ENCODE assay signal across 1 cellular context in the genomic region with DNA sequence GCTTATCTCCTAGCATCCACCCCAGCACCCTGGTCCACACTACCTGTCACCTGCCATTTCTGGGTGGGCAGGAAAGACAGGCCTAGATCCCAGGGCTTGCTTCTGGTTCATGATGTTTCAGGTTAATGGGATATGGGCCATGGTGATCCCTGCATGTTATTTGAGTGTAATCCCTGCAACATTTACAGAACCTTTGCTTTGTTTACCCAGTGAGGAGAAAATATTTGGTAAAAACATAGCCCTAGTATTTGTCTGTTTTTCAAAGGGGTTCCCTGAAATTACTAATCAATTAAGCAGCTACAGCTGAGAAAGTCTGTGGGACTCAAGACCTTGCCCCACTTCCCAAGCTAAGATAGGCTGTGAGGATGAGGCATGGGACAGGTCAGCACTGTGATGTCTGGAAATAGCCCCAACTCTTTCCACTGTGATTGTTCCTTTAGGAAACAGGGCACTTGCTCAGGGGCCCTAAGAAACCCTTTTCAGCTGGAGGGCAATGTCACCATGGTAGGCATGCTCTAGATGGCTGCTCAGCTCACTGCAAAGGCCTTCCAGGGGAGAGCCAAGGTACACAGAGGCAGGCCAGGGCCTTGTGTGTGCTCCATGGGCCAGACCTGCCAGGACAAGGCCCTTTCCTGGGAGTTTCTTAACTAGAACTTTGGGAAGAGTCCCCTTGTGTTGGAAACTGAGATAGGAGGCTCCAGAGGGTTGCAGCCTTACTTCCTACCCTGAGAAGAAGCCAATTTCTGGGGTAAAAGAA.
TF ChIP-seq lines count a peak whose summit lies in the region.

No MANE protein-coding gene starts in this region.

TF ChIP-seq in HepG2, 621 proteins besides CTCF, POLR2A, EP300 and RAD21 (continues in another document):
- TF ChIP-seq, protein P1, sequence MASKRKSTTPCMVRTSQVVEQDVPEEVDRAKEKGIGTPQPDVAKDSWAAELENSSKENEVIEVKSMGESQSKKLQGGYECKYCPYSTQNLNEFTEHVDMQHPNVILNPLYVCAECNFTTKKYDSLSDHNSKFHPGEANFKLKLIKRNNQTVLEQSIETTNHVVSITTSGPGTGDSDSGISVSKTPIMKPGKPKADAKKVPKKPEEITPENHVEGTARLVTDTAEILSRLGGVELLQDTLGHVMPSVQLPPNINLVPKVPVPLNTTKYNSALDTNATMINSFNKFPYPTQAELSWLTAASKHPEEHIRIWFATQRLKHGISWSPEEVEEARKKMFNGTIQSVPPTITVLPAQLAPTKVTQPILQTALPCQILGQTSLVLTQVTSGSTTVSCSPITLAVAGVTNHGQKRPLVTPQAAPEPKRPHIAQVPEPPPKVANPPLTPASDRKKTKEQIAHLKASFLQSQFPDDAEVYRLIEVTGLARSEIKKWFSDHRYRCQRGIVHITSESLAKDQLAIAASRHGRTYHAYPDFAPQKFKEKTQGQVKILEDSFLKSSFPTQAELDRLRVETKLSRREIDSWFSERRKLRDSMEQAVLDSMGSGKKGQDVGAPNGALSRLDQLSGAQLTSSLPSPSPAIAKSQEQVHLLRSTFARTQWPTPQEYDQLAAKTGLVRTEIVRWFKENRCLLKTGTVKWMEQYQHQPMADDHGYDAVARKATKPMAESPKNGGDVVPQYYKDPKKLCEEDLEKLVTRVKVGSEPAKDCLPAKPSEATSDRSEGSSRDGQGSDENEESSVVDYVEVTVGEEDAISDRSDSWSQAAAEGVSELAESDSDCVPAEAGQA (IDR thresholded peaks at IDR 0.05; ENCODE audit: low read depth) = no peak
- TF ChIP-seq, protein P1 (CRISPR knock-in tag; IDR thresholded peaks at IDR 0.05; ENCODE audit: borderline replicate concordance) = no peak
- TF ChIP-seq, protein P2, sequence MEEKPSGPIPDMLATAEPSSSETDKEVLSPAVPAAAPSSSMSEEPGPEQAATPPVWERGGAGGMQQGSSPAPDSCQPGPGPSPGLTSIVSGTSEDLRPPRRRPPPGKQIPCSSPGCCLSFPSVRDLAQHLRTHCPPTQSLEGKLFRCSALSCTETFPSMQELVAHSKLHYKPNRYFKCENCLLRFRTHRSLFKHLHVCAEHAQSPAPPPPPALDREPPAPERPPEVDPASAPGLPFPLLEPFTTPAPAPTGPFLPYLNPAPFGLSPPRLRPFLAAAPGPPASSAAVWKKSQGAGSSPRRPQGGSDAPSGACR (CRISPR knock-in tag; IDR thresholded peaks at IDR 0.05) = 0 out of 2 replicates have a peak, but pooled peaks have one; percentile 30
- TF ChIP-seq ZNF501 (CRISPR knock-in tag; IDR thresholded peaks at IDR 0.05) (peak; percentile 39; the same call in 1 of the 2 replicates), SOX6 (IDR thresholded peaks at IDR 0.05) (no peak), SOX6 (CRISPR knock-in tag; IDR thresholded peaks at IDR 0.05) (peak; percentile 41; the same call in 1 of the 2 replicates), TCF7L2 (IDR thresholded peaks at IDR 0.05; ENCODE audit: low read depth, low read length) (no peak), ARNT (IDR thresholded peaks at IDR 0.05) (no peak), ZNF121 (CRISPR knock-in tag; IDR thresholded peaks at IDR 0.05) (0 out of 2 replicates have a peak, but pooled peaks have one; percentile 36), RARA (CRISPR knock-in tag; IDR thresholded peaks at IDR 0.05) (0 out of 2 replicates have a peak, but pooled peaks have one; percentile 24), NCOA1 (CRISPR knock-in tag; IDR thresholded peaks at IDR 0.05) (no peak), MIXL1 (CRISPR knock-in tag; IDR thresholded peaks at IDR 0.05) (peak; percentile 28; the same call in 1 of the 2 replicates), FOXP1 (IDR thresholded peaks at IDR 0.05) (no peak), FOXP1 (CRISPR knock-in tag; IDR thresholded peaks at IDR 0.05) (peak; percentile 33; the same call in 1 of the 2 replicates), FOXA3 (CRISPR knock-in tag; IDR thresholded peaks at IDR 0.05) (peak; percentile 54), POGZ (CRISPR knock-in tag; IDR thresholded peaks at IDR 0.05) (0 out of 2 replicates have a peak, but pooled peaks have one; percentile 10), NCOA2 (CRISPR knock-in tag; IDR thresholded peaks at IDR 0.05) (peak; percentile 19; the same call in 1 of the 2 replicates), HMG20A (CRISPR knock-in tag; IDR thresholded peaks at IDR 0.05; ENCODE audit: borderline replicate concordance) (peak; percentile 33; the same call in 1 of the 2 replicates), ZKSCAN1 (IDR thresholded peaks at IDR 0.05; ENCODE audit: low read length) (no peak), BRCA1 (CRISPR knock-in tag; IDR thresholded peaks at IDR 0.05) (no peak), LCORL (IDR thresholded peaks at IDR 0.05) (no peak), LCORL (CRISPR knock-in tag; IDR thresholded peaks at IDR 0.05) (peak; percentile 55; the same call in 1 of the 2 replicates), ZEB1 (IDR thresholded peaks at IDR 0.05; ENCODE audit: insufficient replicate concordance, low read depth) (no peak), FOXK2 (IDR thresholded peaks at IDR 0.05) (no peak), GFI1 (CRISPR knock-in tag; IDR thresholded peaks at IDR 0.05; ENCODE audit: borderline replicate concordance) (0 out of 2 replicates have a peak, but pooled peaks have one; percentile 40), SOX13 (IDR thresholded peaks at IDR 0.05) (no peak), SOX13 (CRISPR knock-in tag; conservative IDR thresholded peaks at IDR 0.05 in 1 of 2, IDR thresholded peaks at IDR 0.05 in 1 of 2) (0 out of 4 replicates have a peak, but pooled peaks of 1 of the 2 experiments have one; percentile 6), HNF4A (CRISPR knock-in tag; IDR thresholded peaks at IDR 0.05) (peak; percentile 18; the same call in 1 of the 2 replicates)
- TF ChIP-seq, protein P3, sequence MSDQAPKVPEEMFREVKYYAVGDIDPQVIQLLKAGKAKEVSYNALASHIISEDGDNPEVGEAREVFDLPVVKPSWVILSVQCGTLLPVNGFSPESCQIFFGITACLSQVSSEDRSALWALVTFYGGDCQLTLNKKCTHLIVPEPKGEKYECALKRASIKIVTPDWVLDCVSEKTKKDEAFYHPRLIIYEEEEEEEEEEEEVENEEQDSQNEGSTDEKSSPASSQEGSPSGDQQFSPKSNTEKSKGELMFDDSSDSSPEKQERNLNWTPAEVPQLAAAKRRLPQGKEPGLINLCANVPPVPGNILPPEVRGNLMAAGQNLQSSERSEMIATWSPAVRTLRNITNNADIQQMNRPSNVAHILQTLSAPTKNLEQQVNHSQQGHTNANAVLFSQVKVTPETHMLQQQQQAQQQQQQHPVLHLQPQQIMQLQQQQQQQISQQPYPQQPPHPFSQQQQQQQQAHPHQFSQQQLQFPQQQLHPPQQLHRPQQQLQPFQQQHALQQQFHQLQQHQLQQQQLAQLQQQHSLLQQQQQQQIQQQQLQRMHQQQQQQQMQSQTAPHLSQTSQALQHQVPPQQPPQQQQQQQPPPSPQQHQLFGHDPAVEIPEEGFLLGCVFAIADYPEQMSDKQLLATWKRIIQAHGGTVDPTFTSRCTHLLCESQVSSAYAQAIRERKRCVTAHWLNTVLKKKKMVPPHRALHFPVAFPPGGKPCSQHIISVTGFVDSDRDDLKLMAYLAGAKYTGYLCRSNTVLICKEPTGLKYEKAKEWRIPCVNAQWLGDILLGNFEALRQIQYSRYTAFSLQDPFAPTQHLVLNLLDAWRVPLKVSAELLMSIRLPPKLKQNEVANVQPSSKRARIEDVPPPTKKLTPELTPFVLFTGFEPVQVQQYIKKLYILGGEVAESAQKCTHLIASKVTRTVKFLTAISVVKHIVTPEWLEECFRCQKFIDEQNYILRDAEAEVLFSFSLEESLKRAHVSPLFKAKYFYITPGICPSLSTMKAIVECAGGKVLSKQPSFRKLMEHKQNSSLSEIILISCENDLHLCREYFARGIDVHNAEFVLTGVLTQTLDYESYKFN (CRISPR knock-in tag; conservative IDR thresholded peaks at IDR 0.05) = 0 out of 2 replicates have a peak, but pooled peaks have one; percentile 44
- TF ChIP-seq, protein P4, sequence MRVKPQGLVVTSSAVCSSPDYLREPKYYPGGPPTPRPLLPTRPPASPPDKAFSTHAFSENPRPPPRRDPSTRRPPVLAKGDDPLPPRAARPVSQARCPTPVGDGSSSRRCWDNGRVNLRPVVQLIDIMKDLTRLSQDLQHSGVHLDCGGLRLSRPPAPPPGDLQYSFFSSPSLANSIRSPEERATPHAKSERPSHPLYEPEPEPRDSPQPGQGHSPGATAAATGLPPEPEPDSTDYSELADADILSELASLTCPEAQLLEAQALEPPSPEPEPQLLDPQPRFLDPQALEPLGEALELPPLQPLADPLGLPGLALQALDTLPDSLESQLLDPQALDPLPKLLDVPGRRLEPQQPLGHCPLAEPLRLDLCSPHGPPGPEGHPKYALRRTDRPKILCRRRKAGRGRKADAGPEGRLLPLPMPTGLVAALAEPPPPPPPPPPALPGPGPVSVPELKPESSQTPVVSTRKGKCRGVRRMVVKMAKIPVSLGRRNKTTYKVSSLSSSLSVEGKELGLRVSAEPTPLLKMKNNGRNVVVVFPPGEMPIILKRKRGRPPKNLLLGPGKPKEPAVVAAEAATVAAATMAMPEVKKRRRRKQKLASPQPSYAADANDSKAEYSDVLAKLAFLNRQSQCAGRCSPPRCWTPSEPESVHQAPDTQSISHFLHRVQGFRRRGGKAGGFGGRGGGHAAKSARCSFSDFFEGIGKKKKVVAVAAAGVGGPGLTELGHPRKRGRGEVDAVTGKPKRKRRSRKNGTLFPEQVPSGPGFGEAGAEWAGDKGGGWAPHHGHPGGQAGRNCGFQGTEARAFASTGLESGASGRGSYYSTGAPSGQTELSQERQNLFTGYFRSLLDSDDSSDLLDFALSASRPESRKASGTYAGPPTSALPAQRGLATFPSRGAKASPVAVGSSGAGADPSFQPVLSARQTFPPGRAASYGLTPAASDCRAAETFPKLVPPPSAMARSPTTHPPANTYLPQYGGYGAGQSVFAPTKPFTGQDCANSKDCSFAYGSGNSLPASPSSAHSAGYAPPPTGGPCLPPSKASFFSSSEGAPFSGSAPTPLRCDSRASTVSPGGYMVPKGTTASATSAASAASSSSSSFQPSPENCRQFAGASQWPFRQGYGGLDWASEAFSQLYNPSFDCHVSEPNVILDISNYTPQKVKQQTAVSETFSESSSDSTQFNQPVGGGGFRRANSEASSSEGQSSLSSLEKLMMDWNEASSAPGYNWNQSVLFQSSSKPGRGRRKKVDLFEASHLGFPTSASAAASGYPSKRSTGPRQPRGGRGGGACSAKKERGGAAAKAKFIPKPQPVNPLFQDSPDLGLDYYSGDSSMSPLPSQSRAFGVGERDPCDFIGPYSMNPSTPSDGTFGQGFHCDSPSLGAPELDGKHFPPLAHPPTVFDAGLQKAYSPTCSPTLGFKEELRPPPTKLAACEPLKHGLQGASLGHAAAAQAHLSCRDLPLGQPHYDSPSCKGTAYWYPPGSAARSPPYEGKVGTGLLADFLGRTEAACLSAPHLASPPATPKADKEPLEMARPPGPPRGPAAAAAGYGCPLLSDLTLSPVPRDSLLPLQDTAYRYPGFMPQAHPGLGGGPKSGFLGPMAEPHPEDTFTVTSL (CRISPR knock-in tag; IDR thresholded peaks at IDR 0.05; ENCODE audit: borderline replicate concordance) = peak; percentile 63; the same call in 1 of the 2 replicates
- TF ChIP-seq, protein P5, sequence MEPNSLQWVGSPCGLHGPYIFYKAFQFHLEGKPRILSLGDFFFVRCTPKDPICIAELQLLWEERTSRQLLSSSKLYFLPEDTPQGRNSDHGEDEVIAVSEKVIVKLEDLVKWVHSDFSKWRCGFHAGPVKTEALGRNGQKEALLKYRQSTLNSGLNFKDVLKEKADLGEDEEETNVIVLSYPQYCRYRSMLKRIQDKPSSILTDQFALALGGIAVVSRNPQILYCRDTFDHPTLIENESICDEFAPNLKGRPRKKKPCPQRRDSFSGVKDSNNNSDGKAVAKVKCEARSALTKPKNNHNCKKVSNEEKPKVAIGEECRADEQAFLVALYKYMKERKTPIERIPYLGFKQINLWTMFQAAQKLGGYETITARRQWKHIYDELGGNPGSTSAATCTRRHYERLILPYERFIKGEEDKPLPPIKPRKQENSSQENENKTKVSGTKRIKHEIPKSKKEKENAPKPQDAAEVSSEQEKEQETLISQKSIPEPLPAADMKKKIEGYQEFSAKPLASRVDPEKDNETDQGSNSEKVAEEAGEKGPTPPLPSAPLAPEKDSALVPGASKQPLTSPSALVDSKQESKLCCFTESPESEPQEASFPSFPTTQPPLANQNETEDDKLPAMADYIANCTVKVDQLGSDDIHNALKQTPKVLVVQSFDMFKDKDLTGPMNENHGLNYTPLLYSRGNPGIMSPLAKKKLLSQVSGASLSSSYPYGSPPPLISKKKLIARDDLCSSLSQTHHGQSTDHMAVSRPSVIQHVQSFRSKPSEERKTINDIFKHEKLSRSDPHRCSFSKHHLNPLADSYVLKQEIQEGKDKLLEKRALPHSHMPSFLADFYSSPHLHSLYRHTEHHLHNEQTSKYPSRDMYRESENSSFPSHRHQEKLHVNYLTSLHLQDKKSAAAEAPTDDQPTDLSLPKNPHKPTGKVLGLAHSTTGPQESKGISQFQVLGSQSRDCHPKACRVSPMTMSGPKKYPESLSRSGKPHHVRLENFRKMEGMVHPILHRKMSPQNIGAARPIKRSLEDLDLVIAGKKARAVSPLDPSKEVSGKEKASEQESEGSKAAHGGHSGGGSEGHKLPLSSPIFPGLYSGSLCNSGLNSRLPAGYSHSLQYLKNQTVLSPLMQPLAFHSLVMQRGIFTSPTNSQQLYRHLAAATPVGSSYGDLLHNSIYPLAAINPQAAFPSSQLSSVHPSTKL (CRISPR knock-in tag; IDR thresholded peaks at IDR 0.05) = 0 out of 2 replicates have a peak, but pooled peaks have one; percentile 26
- TF ChIP-seq, protein P6, sequence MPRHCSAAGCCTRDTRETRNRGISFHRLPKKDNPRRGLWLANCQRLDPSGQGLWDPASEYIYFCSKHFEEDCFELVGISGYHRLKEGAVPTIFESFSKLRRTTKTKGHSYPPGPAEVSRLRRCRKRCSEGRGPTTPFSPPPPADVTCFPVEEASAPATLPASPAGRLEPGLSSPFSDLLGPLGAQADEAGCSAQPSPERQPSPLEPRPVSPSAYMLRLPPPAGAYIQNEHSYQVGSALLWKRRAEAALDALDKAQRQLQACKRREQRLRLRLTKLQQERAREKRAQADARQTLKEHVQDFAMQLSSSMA (CRISPR knock-in tag; IDR thresholded peaks at IDR 0.05) = no peak
